ENCODE assay signal across 1 cellular context in genomic region chr2:120371969-120372625, GRCh38.
TF ChIP-seq lines count a peak whose summit lies in the region.

No MANE protein-coding gene starts in this region.

TF ChIP-seq in HepG2, 621 proteins besides CTCF, POLR2A, EP300 and RAD21 (continued from another document):
- TF ChIP-seq DZIP1 (CRISPR knock-in tag; IDR thresholded peaks at IDR 0.05), result 0 out of 2 replicates have a peak, but pooled peaks have one; percentile 40
- TF ChIP-seq MED8 (CRISPR knock-in tag; IDR thresholded peaks at IDR 0.05; ENCODE audit: insufficient replicate concordance), result no peak
- TF ChIP-seq ZNF891 (CRISPR knock-in tag; IDR thresholded peaks at IDR 0.05), result peak; percentile 66; the same call in 1 of the 2 replicates
- no peak for TF ChIP-seq ZNF569 (CRISPR knock-in tag; IDR thresholded peaks at IDR 0.05; ENCODE audit: borderline replicate concordance)
- TF ChIP-seq, protein P1, sequence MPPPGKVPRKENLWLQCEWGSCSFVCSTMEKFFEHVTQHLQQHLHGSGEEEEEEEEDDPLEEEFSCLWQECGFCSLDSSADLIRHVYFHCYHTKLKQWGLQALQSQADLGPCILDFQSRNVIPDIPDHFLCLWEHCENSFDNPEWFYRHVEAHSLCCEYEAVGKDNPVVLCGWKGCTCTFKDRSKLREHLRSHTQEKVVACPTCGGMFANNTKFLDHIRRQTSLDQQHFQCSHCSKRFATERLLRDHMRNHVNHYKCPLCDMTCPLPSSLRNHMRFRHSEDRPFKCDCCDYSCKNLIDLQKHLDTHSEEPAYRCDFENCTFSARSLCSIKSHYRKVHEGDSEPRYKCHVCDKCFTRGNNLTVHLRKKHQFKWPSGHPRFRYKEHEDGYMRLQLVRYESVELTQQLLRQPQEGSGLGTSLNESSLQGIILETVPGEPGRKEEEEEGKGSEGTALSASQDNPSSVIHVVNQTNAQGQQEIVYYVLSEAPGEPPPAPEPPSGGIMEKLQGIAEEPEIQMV (CRISPR knock-in tag; IDR thresholded peaks at IDR 0.05; ENCODE audit: low read depth), result no peak
- TF ChIP-seq CCAR2 (optimal IDR thresholded peaks at IDR 0.05; ENCODE audit: low read depth, low read length), result no peak
- TF ChIP-seq, protein P2, sequence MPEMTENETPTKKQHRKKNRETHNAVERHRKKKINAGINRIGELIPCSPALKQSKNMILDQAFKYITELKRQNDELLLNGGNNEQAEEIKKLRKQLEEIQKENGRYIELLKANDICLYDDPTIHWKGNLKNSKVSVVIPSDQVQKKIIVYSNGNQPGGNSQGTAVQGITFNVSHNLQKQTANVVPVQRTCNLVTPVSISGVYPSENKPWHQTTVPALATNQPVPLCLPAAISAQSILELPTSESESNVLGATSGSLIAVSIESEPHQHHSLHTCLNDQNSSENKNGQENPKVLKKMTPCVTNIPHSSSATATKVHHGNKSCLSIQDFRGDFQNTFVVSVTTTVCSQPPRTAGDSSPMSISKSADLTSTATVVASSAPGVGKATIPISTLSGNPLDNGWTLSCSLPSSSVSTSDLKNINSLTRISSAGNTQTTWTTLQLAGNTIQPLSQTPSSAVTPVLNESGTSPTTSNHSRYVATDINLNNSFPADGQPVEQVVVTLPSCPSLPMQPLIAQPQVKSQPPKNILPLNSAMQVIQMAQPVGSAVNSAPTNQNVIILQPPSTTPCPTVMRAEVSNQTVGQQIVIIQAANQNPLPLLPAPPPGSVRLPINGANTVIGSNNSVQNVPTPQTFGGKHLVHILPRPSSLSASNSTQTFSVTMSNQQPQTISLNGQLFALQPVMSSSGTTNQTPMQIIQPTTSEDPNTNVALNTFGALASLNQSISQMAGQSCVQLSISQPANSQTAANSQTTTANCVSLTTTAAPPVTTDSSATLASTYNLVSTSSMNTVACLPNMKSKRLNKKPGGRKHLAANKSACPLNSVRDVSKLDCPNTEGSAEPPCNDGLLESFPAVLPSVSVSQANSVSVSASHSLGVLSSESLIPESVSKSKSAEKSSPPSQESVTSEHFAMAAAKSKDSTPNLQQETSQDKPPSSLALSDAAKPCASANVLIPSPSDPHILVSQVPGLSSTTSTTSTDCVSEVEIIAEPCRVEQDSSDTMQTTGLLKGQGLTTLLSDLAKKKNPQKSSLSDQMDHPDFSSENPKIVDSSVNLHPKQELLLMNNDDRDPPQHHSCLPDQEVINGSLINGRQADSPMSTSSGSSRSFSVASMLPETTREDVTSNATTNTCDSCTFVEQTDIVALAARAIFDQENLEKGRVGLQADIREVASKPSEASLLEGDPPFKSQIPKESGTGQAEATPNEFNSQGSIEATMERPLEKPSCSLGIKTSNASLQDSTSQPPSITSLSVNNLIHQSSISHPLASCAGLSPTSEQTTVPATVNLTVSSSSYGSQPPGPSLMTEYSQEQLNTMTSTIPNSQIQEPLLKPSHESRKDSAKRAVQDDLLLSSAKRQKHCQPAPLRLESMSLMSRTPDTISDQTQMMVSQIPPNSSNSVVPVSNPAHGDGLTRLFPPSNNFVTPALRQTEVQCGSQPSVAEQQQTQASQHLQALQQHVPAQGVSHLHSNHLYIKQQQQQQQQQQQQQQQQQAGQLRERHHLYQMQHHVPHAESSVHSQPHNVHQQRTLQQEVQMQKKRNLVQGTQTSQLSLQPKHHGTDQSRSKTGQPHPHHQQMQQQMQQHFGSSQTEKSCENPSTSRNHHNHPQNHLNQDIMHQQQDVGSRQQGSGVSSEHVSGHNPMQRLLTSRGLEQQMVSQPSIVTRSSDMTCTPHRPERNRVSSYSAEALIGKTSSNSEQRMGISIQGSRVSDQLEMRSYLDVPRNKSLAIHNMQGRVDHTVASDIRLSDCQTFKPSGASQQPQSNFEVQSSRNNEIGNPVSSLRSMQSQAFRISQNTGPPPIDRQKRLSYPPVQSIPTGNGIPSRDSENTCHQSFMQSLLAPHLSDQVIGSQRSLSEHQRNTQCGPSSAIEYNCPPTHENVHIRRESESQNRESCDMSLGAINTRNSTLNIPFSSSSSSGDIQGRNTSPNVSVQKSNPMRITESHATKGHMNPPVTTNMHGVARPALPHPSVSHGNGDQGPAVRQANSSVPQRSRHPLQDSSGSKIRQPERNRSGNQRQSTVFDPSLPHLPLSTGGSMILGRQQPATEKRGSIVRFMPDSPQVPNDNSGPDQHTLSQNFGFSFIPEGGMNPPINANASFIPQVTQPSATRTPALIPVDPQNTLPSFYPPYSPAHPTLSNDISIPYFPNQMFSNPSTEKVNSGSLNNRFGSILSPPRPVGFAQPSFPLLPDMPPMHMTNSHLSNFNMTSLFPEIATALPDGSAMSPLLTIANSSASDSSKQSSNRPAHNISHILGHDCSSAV (CRISPR knock-in tag; IDR thresholded peaks at IDR 0.05; ENCODE audit: borderline replicate concordance), result no peak
- no peak for TF ChIP-seq PLSCR1 (CRISPR knock-in tag; IDR thresholded peaks at IDR 0.05; ENCODE audit: borderline replicate concordance)
- TF ChIP-seq, protein P3, sequence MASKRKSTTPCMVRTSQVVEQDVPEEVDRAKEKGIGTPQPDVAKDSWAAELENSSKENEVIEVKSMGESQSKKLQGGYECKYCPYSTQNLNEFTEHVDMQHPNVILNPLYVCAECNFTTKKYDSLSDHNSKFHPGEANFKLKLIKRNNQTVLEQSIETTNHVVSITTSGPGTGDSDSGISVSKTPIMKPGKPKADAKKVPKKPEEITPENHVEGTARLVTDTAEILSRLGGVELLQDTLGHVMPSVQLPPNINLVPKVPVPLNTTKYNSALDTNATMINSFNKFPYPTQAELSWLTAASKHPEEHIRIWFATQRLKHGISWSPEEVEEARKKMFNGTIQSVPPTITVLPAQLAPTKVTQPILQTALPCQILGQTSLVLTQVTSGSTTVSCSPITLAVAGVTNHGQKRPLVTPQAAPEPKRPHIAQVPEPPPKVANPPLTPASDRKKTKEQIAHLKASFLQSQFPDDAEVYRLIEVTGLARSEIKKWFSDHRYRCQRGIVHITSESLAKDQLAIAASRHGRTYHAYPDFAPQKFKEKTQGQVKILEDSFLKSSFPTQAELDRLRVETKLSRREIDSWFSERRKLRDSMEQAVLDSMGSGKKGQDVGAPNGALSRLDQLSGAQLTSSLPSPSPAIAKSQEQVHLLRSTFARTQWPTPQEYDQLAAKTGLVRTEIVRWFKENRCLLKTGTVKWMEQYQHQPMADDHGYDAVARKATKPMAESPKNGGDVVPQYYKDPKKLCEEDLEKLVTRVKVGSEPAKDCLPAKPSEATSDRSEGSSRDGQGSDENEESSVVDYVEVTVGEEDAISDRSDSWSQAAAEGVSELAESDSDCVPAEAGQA (IDR thresholded peaks at IDR 0.05; ENCODE audit: low read depth), result no peak
- TF ChIP-seq, protein P3 (CRISPR knock-in tag; IDR thresholded peaks at IDR 0.05; ENCODE audit: borderline replicate concordance), result no peak
- TF ChIP-seq, protein P4, sequence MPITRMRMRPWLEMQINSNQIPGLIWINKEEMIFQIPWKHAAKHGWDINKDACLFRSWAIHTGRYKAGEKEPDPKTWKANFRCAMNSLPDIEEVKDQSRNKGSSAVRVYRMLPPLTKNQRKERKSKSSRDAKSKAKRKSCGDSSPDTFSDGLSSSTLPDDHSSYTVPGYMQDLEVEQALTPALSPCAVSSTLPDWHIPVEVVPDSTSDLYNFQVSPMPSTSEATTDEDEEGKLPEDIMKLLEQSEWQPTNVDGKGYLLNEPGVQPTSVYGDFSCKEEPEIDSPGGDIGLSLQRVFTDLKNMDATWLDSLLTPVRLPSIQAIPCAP (CRISPR knock-in tag; IDR thresholded peaks at IDR 0.05; ENCODE audit: low read depth), result no peak
- no peak for TF ChIP-seq ZNF101 (CRISPR knock-in tag; IDR thresholded peaks at IDR 0.05; ENCODE audit: borderline replicate concordance, low read depth)
- no peak for TF ChIP-seq CREB1 (IDR thresholded peaks at IDR 0.05)
- TF ChIP-seq CREB1 (CRISPR knock-in tag; IDR thresholded peaks at IDR 0.05), result no peak
- no peak for TF ChIP-seq CBX1 (IDR thresholded peaks at IDR 0.05; ENCODE audit: low read depth)
- TF ChIP-seq NFRKB (IDR thresholded peaks at IDR 0.05), result no peak
- TF ChIP-seq ZNF549 (CRISPR knock-in tag; IDR thresholded peaks at IDR 0.05), result no peak
- TF ChIP-seq BORCS8-MEF2B (CRISPR knock-in tag; IDR thresholded peaks at IDR 0.05), result no peak
- no peak for TF ChIP-seq CAMTA2 (CRISPR knock-in tag; IDR thresholded peaks at IDR 0.05; ENCODE audit: borderline replicate concordance)
